Comparison of ENCODE assay signal across 1 cellular context in the genomic region with DNA sequence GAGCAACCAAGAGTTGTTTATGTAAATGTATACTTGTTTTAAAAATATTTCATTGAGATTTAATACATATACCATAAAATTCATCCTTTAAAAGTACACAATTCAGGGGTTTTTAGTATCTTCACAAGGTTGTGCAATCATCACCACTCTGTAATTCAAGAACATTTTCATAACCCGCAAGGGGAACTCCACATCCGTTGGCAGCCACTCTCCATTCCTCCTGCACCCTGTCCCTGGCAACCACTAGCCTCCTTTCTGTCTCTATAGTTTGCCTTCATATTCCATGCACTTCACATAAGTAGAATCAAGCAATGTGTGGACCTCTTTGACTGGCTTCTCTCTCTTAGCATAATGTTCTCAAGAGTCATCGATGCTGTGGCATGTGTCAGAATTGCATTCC.
TF ChIP-seq lines count a peak whose summit lies in the region.

No MANE protein-coding gene starts in this region.

TF ChIP-seq in HepG2, 621 proteins besides CTCF, POLR2A, EP300 and RAD21 (continued from another document):
- TF ChIP-seq ZNF609 (CRISPR knock-in tag; IDR thresholded peaks at IDR 0.05; ENCODE audit: borderline replicate concordance) (no peak), ZBTB1 (CRISPR knock-in tag; IDR thresholded peaks at IDR 0.05; ENCODE audit: borderline replicate concordance) (no peak), CC2D1A (CRISPR knock-in tag; IDR thresholded peaks at IDR 0.05) (no peak), NCOA5 (CRISPR knock-in tag; IDR thresholded peaks at IDR 0.05) (no peak)
